Comparison of ENCODE assay signal across 25 cellular contexts in genomic region chr22:50143096-50143495, GRCh38. TPM values are rescaled to one million over a fixed set of nuclear protein-coding genes. Genes with fewer than 3 reads are reported as not detected.
"Had no signal": no experiment of that assay in that cellular context is flagged by ENCODE, and none has a peak within 500 bp of the region (broad histone marks: within the 10 kb centered on the region; RNA-seq: fewer than 3 reads in every experiment).

No MANE protein-coding gene starts in this region.

- H3K9me3 Mint-ChIP-seq: activated CD4-positive, alpha-beta memory T cell treated with anti-CD3 and anti-CD28 coated beads, Interleukin-2, amount 10 ng/mL, durations not matched to agents 7 days and 5 days; activated CD4-positive, alpha-beta T cell treated with anti-CD3 and anti-CD28 coated beads, Interleukin-2, amount 10 ng/mL, durations not matched to agents 24 days and 14 days; activated naive CD8-positive, alpha-beta T cell treated with anti-CD3 and anti-CD28 coated beads, Interleukin-2, amount 50 U/mL, for 24 hours; activated T-helper 1 cell treated with anti-CD3 and anti-CD28 coated beads, Interleukin-12 subunit alpha, Interleukin-12 subunit beta, Interleukin-2, Interleukin-4 antibody, amounts not matched to agents 30 ng/mL and 10 ng/mL and 1 ng/mL, durations not matched to agents 14 hours and 24 hours and 36 hours; nephron; stimulated activated memory B cell treated with anti-CD40 and anti-IgM and Interleukin-4, amounts not matched to agents 10 μg/mL and 1 μg/mL and 100 μg/mL, for 72 hours had no signal

- H3K27ac ChIP-seq: body of pancreas, cardiac muscle cell, gastroesophageal sphincter, neutrophil, pancreas, psoas muscle, right atrium auricular region, stomach, transverse colon, VCaP had no signal

- H3K36me3 Mint-ChIP-seq: stimulated activated memory B cell treated with anti-CD40 and anti-IgM and Interleukin-4, amounts not matched to agents 10 μg/mL and 1 μg/mL and 100 μg/mL, for 72 hours had no signal

- H3K27ac Mint-ChIP-seq: activated CD4-positive, alpha-beta memory T cell treated with anti-CD3 and anti-CD28 coated beads, Interleukin-2, amount 10 ng/mL, durations not matched to agents 7 days and 5 days; activated CD4-positive, alpha-beta T cell treated with anti-CD3 and anti-CD28 coated beads, Interleukin-2, amount 10 ng/mL, durations not matched to agents 24 days and 14 days; activated naive CD8-positive, alpha-beta T cell treated with anti-CD3 and anti-CD28 coated beads, Interleukin-2, amount 50 U/mL, for 24 hours; activated T-helper 1 cell treated with anti-CD3 and anti-CD28 coated beads, Interleukin-12 subunit alpha, Interleukin-12 subunit beta, Interleukin-2, Interleukin-4 antibody, amounts not matched to agents 30 ng/mL and 10 ng/mL and 1 ng/mL, durations not matched to agents 14 hours and 24 hours and 36 hours; endodermal cell; nephron; stimulated activated memory B cell treated with anti-CD40 and anti-IgM and Interleukin-4, amounts not matched to agents 10 μg/mL and 1 μg/mL and 100 μg/mL, for 72 hours had no signal

- H3K27me3 ChIP-seq: body of pancreas, cardiac muscle cell, neutrophil, pancreas, right atrium auricular region had no signal

- H3K4me1 Mint-ChIP-seq: activated naive CD8-positive, alpha-beta T cell treated with anti-CD3 and anti-CD28 coated beads, Interleukin-2, amount 50 U/mL, for 24 hours had no signal

- H3K4me3 ChIP-seq: body of pancreas, cardiac muscle cell, esophagus squamous epithelium, gastroesophageal sphincter, pancreas, psoas muscle, right atrium auricular region, stomach, transverse colon had no signal

- H3K4me3 Mint-ChIP-seq: activated CD4-positive, alpha-beta memory T cell treated with anti-CD3 and anti-CD28 coated beads, Interleukin-2, amount 10 ng/mL, durations not matched to agents 7 days and 5 days; activated CD4-positive, alpha-beta T cell treated with anti-CD3 and anti-CD28 coated beads, Interleukin-2, amount 10 ng/mL, durations not matched to agents 24 days and 14 days; activated naive CD8-positive, alpha-beta T cell treated with anti-CD3 and anti-CD28 coated beads, Interleukin-2, amount 50 U/mL, for 24 hours; activated T-helper 1 cell treated with anti-CD3 and anti-CD28 coated beads, Interleukin-12 subunit alpha, Interleukin-12 subunit beta, Interleukin-2, Interleukin-4 antibody, amounts not matched to agents 30 ng/mL and 10 ng/mL and 1 ng/mL, durations not matched to agents 14 hours and 24 hours and 36 hours; endodermal cell; nephron; stimulated activated memory B cell treated with anti-CD40 and anti-IgM and Interleukin-4, amounts not matched to agents 10 μg/mL and 1 μg/mL and 100 μg/mL, for 72 hours had no signal

- DNase-seq: activated CD4-positive, alpha-beta memory T cell treated with anti-CD3 and anti-CD28 coated beads, Interleukin-2, amount 10 ng/mL, durations not matched to agents 7 days and 5 days; activated CD4-positive, alpha-beta T cell treated with anti-CD3 and anti-CD28 coated beads, Interleukin-2, amount 10 ng/mL, durations not matched to agents 24 days and 14 days; activated gamma-delta T cell; activated naive CD4-positive, alpha-beta T cell treated with anti-CD3 and anti-CD28 coated beads, Interleukin-2, amount 50 U/mL, for 16 hours; activated naive CD8-positive, alpha-beta T cell treated with anti-CD3 and anti-CD28 coated beads, Interleukin-2, amount 50 U/mL, for 24 hours; anterior cingulate cortex; body of pancreas; cortex of kidney; endodermal cell; esophagus squamous epithelium; hypothalamus; pancreas; psoas muscle; stimulated activated CD4-positive, alpha-beta T cell treated with anti-CD3 and anti-CD28 coated beads, Interleukin-12 subunit alpha, Interleukin-12 subunit beta, amount 100 ng/mL, for 4 hours; stomach; transverse colon had no signal

- ATAC-seq: activated CD4-positive, CD25-positive, alpha-beta regulatory T cell treated with anti-CD3 and anti-CD28 coated beads, Interleukin-2, amount 50 U/mL, for 24 hours; activated naive CD8-positive, alpha-beta T cell treated with anti-CD3 and anti-CD28 coated beads, Interleukin-2, amount 50 U/mL, for 24 hours; body of pancreas; gastroesophageal sphincter; pancreas; psoas muscle; stimulated activated memory B cell treated with anti-CD40 and anti-IgM and Interleukin-4, amounts not matched to agents 10 μg/mL and 1 μg/mL and 100 μg/mL, for 72 hours had no signal

RNA-seq across cellular contexts. Expression of gene MOV10L1, which starts 53.3 kb away (rescaled TPM):
- total RNA-seq: activated CD4-positive, alpha-beta memory T cell treated with anti-CD3 and anti-CD28 coated beads, Interleukin-2, amount 10 ng/mL, durations not matched to agents 7 days and 5 days; activated CD4-positive, alpha-beta T cell treated with anti-CD3 and anti-CD28 coated beads, Interleukin-2, amount 10 ng/mL, durations not matched to agents 24 days and 14 days; activated T-helper 1 cell treated with anti-CD3 and anti-CD28 coated beads, Interleukin-12 subunit alpha, Interleukin-12 subunit beta, Interleukin-2, Interleukin-4 antibody, amounts not matched to agents 30 ng/mL and 10 ng/mL and 1 ng/mL, durations not matched to agents 14 hours and 24 hours and 36 hours; cardiac muscle cell had no signal

RNA-seq across cellular contexts. Expression of gene MLC1, which starts 57.9 kb away (rescaled TPM):
- total RNA-seq: activated CD4-positive, alpha-beta T cell treated with anti-CD3 and anti-CD28 coated beads, Interleukin-2, amount 10 ng/mL, durations not matched to agents 24 days and 14 days; activated T-helper 1 cell treated with anti-CD3 and anti-CD28 coated beads, Interleukin-12 subunit alpha, Interleukin-12 subunit beta, Interleukin-2, Interleukin-4 antibody, amounts not matched to agents 30 ng/mL and 10 ng/mL and 1 ng/mL, durations not matched to agents 14 hours and 24 hours and 36 hours; body of pancreas; psoas muscle; stomach; transverse colon had no signal
